ENCODE assay signal across 8 cellular contexts in genomic region chr7:75762350-75762917, GRCh38. TPM values are rescaled to one million over a fixed set of nuclear protein-coding genes. Genes with fewer than 3 reads are reported as not detected.
DNase-seq lines count a peak whose midpoint lies in the region; ATAC-seq and TF ChIP-seq lines count a peak whose summit lies in the region.

No MANE protein-coding gene starts in this region.

- H3K9me3 Mint-ChIP-seq in activated CD8-positive, alpha-beta memory T cell treated with anti-CD3 and anti-CD28 coated beads, Interleukin-2, amount 10 ng/mL, durations not matched to agents 7 days and 5 days (ENCODE audit: low read depth), result no peaks in the 10 kb centered on the region
- H3K9me3 Mint-ChIP-seq in endothelial cell (ENCODE audit: unreplicated experiment), result no peaks in the 10 kb centered on the region

- CTCF ChIA-PET in activated CD8-positive, alpha-beta memory T cell treated with anti-CD3 and anti-CD28 coated beads, Interleukin-2, amount 10 ng/mL, durations not matched to agents 7 days and 5 days (lab: Charles Lee), result interaction anchor here (0.7 to 2.5 kb wide), 19 partner anchors 10 to 258 kb away, joined by 3 to 10 read pairs (median 4); partner anchors contain the start of gene CCL26
- CTCF ChIA-PET in RWPE1 (lab: Yijun Ruan, JAX), result interaction anchor here (0.5 to 1.6 kb wide), 8 partner anchors 9 to 509 kb away, joined by 3 to 7 read pairs (median 4); no protein-coding TSS in a partner anchor

- no peak overlapping the region for H3K4me3 Mint-ChIP-seq in activated CD8-positive, alpha-beta memory T cell treated with anti-CD3 and anti-CD28 coated beads, Interleukin-2, amount 10 ng/mL, durations not matched to agents 7 days and 5 days
- H3K4me3 Mint-ChIP-seq in endothelial cell (ENCODE audit: unreplicated experiment), result no peak overlapping the region

- H3K27ac Mint-ChIP-seq in activated CD8-positive, alpha-beta memory T cell treated with anti-CD3 and anti-CD28 coated beads, Interleukin-2, amount 10 ng/mL, durations not matched to agents 7 days and 5 days, result no peak overlapping the region
- H3K27ac Mint-ChIP-seq in endothelial cell (ENCODE audit: unreplicated experiment), result no peak overlapping the region

- TF ChIP-seq CTCF in LNCAP (IDR thresholded peaks at IDR 0.05) (peak; percentile 74), RWPE1 (conservative IDR thresholded peaks at IDR 0.05; ENCODE audit: low read depth) (peak; percentile 88), endothelial cell (IDR thresholded peaks at IDR 0.05; ENCODE audit: unreplicated experiment) (peak; percentile 63), mucosa of descending colon (IDR thresholded peaks at IDR 0.05) (peak; percentile 53)

- H3K36me3 Mint-ChIP-seq in activated CD8-positive, alpha-beta memory T cell treated with anti-CD3 and anti-CD28 coated beads, Interleukin-2, amount 10 ng/mL, durations not matched to agents 7 days and 5 days, result no peaks in the 10 kb centered on the region
- no peaks in the 10 kb centered on the region for H3K36me3 Mint-ChIP-seq in endothelial cell (ENCODE audit: low read depth, unreplicated experiment)

- no peaks in the 10 kb centered on the region for H3K4me1 ChIP-seq in mucosa of descending colon (ENCODE audit: low read depth)

- H3K27me3 Mint-ChIP-seq in activated CD8-positive, alpha-beta memory T cell treated with anti-CD3 and anti-CD28 coated beads, Interleukin-2, amount 10 ng/mL, durations not matched to agents 7 days and 5 days, result no peaks in the 10 kb centered on the region
- no peaks in the 10 kb centered on the region for H3K27me3 Mint-ChIP-seq in endothelial cell (ENCODE audit: unreplicated experiment)

- peak; percentile 78 for ATAC-seq in activated CD8-positive, alpha-beta memory T cell treated with anti-CD3 and anti-CD28 coated beads, Interleukin-2, amount 10 ng/mL, durations not matched to agents 7 days and 5 days
- peak; percentile 89 for ATAC-seq in mucosa of descending colon
- ATAC-seq in GM21737 (IDR thresholded peaks at IDR 0.05; ENCODE audit: unreplicated experiment), result no peak

- POLR2A ChIA-PET in RWPE1 (lab: Yijun Ruan, JAX; ENCODE audit: low non-redundant PET), result no interaction called here

- H3K36me3 ChIP-seq in mucosa of descending colon (ENCODE audit: low read depth), result no peaks in the 10 kb centered on the region

- no peak for DNase-seq in activated CD8-positive, alpha-beta memory T cell treated with anti-CD3 and anti-CD28 coated beads, Interleukin-2, amount 10 ng/mL, durations not matched to agents 7 days and 5 days
- no peak for DNase-seq in activated CD8-positive, alpha-beta memory T cell treated with anti-CD3 and anti-CD28 coated beads, Interleukin-2, amount 50 U/mL, for 48 hours
- peak; percentile 86 for DNase-seq in RWPE1 (ENCODE audit: low spot score)
- no peak for DNase-seq in endothelial cell (ENCODE audit: low spot score)
- no peak for DNase-seq in mucosa of descending colon
- DNase-seq in OCI-M2 (lab: John Stamatoyannopoulos, UW; ENCODE audit: unreplicated experiment), result no peak

- H3K4me3 ChIP-seq in mucosa of descending colon, result no peak overlapping the region

- H3K27ac ChIP-seq in RWPE1, result no peak overlapping the region

- intact Hi-C loops in mucosa of descending colon (cut with DNase I, micrococcal nuclease), result no loop called here

- peaks cover 3% of the 10 kb centered on the region for H3K4me1 Mint-ChIP-seq in activated CD8-positive, alpha-beta memory T cell treated with anti-CD3 and anti-CD28 coated beads, Interleukin-2, amount 10 ng/mL, durations not matched to agents 7 days and 5 days
- H3K4me1 Mint-ChIP-seq in endothelial cell (ENCODE audit: unreplicated experiment), result no peaks in the 10 kb centered on the region

- H3K9me3 ChIP-seq in mucosa of descending colon, result no peaks in the 10 kb centered on the region

RNA-seq across cellular contexts. Expression of gene CCL26, which starts 9.6 kb away (rescaled TPM):
- not detected for total RNA-seq in activated CD8-positive, alpha-beta memory T cell treated with anti-CD3 and anti-CD28 coated beads, Interleukin-2, amount 10 ng/mL, durations not matched to agents 7 days and 5 days
- total RNA-seq in endothelial cell (ENCODE audit: unreplicated experiment) (0.59 TPM), mucosa of descending colon (1 to 10 TPM in 1 of 3 donors, under 1 TPM in 1, not detected in 1; 0.84 to 1.1 TPM)

RNA-seq across cellular contexts. Expression of gene HIP1, which starts 23.7 kb away (rescaled TPM):
- total RNA-seq in activated CD8-positive, alpha-beta memory T cell treated with anti-CD3 and anti-CD28 coated beads, Interleukin-2, amount 10 ng/mL, durations not matched to agents 7 days and 5 days, result 10 to 100 TPM in 1 of 2 experiments, 1 to 10 TPM in 1; 7.6 to 11.8 TPM
- total RNA-seq in endothelial cell (ENCODE audit: unreplicated experiment) (49.3 TPM), mucosa of descending colon (10 to 100 TPM in 1 of 3 donors, 1 to 10 TPM in 2; 5.7 to 14.2 (median 6.7) TPM)

RNA-seq across cellular contexts. Expression of gene CCL24, which starts 51.2 kb away (rescaled TPM):
- total RNA-seq in activated CD8-positive, alpha-beta memory T cell treated with anti-CD3 and anti-CD28 coated beads, Interleukin-2, amount 10 ng/mL, durations not matched to agents 7 days and 5 days, result not detected
- total RNA-seq in endothelial cell (ENCODE audit: unreplicated experiment) (not detected), mucosa of descending colon (10 to 100 TPM in 1 of 3 donors, 1 to 10 TPM in 2; 3.4 to 25.6 (median 6.9) TPM)
